In the genomic region with DNA sequence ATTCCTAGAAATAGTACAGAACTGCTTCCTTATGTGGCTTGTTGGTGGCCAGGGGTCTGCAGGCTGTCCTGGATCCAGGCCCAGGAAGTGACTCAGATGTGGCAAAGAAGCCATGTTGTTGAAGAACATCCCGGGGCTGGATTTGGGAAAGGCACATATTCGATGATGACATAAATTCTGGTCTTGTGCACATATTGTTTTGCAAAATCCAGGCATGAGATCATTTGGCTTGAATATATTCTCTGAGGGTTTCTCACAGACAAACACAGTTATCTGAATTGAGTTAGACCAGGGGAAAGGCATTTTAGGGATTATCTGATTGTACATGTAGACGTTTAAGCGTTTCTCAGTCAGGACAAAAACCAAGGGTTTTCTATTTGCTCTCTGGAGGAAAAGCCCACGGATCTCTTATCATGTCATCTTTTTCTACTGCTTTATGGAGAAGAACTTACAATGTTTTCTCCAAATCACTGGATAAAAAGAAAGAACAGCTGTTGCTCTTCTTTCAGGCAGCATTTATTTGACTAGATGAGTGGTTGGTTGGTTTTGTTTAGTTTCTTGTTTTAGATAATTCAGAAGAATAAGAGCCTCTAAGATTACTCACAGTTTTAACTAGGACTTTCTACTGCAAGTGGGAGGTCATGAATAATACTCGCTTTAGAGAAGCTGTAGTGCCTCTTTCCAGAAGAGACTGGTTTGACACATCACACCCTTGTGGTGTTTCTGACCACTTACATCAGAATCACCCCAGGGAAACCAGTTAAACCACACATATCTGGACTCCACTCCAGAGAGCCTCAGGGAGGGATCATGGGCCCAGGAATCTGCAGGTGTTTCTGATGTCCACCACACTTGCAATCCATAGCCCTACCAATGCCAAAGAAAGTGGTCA, we compare ENCODE assay signal across 9 cellular contexts. TPM values are rescaled to one million over a fixed set of nuclear protein-coding genes. Genes with fewer than 3 reads are reported as not detected.
DNase-seq lines count a peak whose midpoint lies in the region; ATAC-seq and TF ChIP-seq lines count a peak whose summit lies in the region.
"Had no signal": no experiment of that assay in that cellular context is flagged by ENCODE, and none has a peak within 500 bp of the region (broad histone marks: within the 10 kb centered on the region; RNA-seq: fewer than 3 reads in every experiment).

No MANE protein-coding gene starts in this region.

- no peaks in the 10 kb centered on the region for H3K27me3 ChIP-seq in GM06990 (replicated peaks; ENCODE audit: control insufficient read depth, insufficient read depth, low read length)
- H3K27me3 ChIP-seq: dorsolateral prefrontal cortex had no signal

- DNase-seq in GM06990 (ENCODE audit: extremely low read depth, insufficient read length) (peak; percentile 15), M059J (ENCODE audit: low read depth) (peak; percentile 95), epithelial cell of proximal tubule (ENCODE audit: low read depth) (peak; percentile 22), retinal pigment epithelial cell (ENCODE audit: low read depth) (peak; percentile 14), NCI-H187 treated with DMSO at 0.1 percent for 48 hours (lab: John Stamatoyannopoulos, UW) (no peak)
- no peak for DNase-seq in activated CD8-positive, alpha-beta memory T cell treated with anti-CD3 and anti-CD28 coated beads, Interleukin-2, amount 50 U/mL, for 4 hours

- ATAC-seq in GM19324 (IDR thresholded peaks at IDR 0.05; ENCODE audit: low FRiP score, unreplicated experiment) = no peak
- no peak for ATAC-seq in GM21737 (IDR thresholded peaks at IDR 0.05; ENCODE audit: unreplicated experiment)

- no peaks in the 10 kb centered on the region for H3K36me3 ChIP-seq in GM06990 (ENCODE audit: control insufficient read depth, insufficient read depth, low read length)

- TF ChIP-seq CTCF in GM06990 (IDR thresholded peaks at IDR 0.05; ENCODE audit: insufficient read depth, low read length, poor library complexity, severe bottlenecking) (peak; percentile 19), epithelial cell of proximal tubule (conservative IDR thresholded peaks at IDR 0.05; ENCODE audit: low read depth, low read length) (peak; percentile 29), retinal pigment epithelial cell (conservative IDR thresholded peaks at IDR 0.05; ENCODE audit: low read depth, low read length) (no peak)

- no peak overlapping the region for H3K4me3 ChIP-seq in GM06990 (replicated peaks; ENCODE audit: low read depth, low read length)
- no peak overlapping the region for H3K4me3 ChIP-seq in epithelial cell of proximal tubule (ENCODE audit: low read depth, low read length)
- H3K4me3 ChIP-seq in retinal pigment epithelial cell (ENCODE audit: low read length) = no peak overlapping the region
- H3K4me3 ChIP-seq: dorsolateral prefrontal cortex had no signal

RNA-seq across cellular contexts. Expression of gene LHFPL2, which starts 29.5 kb away (rescaled TPM):
- total RNA-seq in M059J (2014; rRNA removed; shearing (Covaris generic)) = 19.1 and 29.6 TPM in 2 replicates
- total RNA-seq in epithelial cell of proximal tubule = 14.4 and 15.3 TPM in 2 replicates

Comparison
In these comparisons a context has a peak if more than half of its experiments do, and no peak if none do; other contexts are left out.
1. DNase-seq: peak in GM06990 (single experiment), M059J (single experiment), epithelial cell of proximal tubule (single experiment) and retinal pigment epithelial cell (single experiment); none in NCI-H187 treated with DMSO at 0.1 percent for 48 hours (single experiment) and activated CD8-positive, alpha-beta memory T cell treated with anti-CD3 and anti-CD28 coated beads, Interleukin-2, amount 50 U/mL, for 4 hours (single experiment).